ENCODE assay signal across 5 cellular contexts in the genomic region with DNA sequence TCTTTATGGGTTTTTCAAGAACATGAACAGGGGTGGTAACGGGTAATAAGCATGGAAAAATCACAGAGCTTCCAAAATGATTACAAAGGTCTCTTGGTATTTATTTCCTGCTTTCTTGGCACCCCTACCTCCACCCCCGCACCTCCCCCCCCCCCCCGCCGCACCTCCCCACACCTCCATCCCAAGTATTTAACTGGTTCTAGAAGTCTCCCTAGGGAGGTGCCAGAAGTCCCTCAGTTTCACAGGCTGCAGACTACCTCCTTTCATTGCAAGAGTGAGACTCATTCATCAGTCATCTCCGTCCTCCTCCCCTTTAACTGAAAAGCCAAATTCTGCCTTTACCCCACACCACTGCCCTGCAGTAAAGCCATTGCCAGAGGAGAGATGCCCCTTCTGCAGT.
"Had no signal": no experiment of that assay in that cellular context is flagged by ENCODE, and none has a peak within 500 bp of the region (broad histone marks: within the 10 kb centered on the region; RNA-seq: fewer than 3 reads in every experiment).

No MANE protein-coding gene starts in this region.

- DNase-seq: H9, HCEC 1CT had no signal

- H3K27ac ChIP-seq: HL-60 had no signal

- H3K4me3 ChIP-seq: GM23338 had no signal

- ATAC-seq: GM23338, HepG2 had no signal
